In genomic region chr11:44976576-44976975, GRCh38 we compare ENCODE assay signal across 30 cellular contexts.
"Had no signal": no experiment of that assay in that cellular context is flagged by ENCODE, and none has a peak within 500 bp of the region (broad histone marks: within the 10 kb centered on the region; RNA-seq: fewer than 3 reads in every experiment).

No MANE protein-coding gene starts in this region.

- FAIRE-seq: bronchial epithelial cell, pancreas had no signal

- ATAC-seq: activated CD8-positive, alpha-beta T cell treated with anti-CD3 and anti-CD28 coated beads for 36 hours; activated naive CD8-positive, alpha-beta T cell treated with anti-CD3 and anti-CD28 coated beads, Interleukin-2, amount 50 U/mL, for 24 hours; gastrocnemius medialis; pancreas; sciatic nerve; stimulated activated memory B cell treated with anti-CD40 and anti-IgM and Interleukin-4, amounts not matched to agents 10 μg/mL and 1 μg/mL and 100 μg/mL, for 72 hours; stimulated activated naive CD8-positive, alpha-beta T cell treated with anti-CD3 and anti-CD28 coated beads, Interleukin-15, amount 100 ng/mL, for 72 hours; T-helper 17 cell had no signal

- H3K27ac ChIP-seq: gastrocnemius medialis, hepatocyte, pancreas, suprapubic skin, tibial nerve had no signal

- H3K79me2 ChIP-seq: hepatocyte had no signal

- H3K9me3 Mint-ChIP-seq: activated B cell treated with CpG ODN at 0.5 μM for 24 hours; activated CD8-positive, alpha-beta T cell treated with anti-CD3 and anti-CD28 coated beads for 36 hours; activated naive CD4-positive, alpha-beta T cell treated with anti-CD3 and anti-CD28 coated beads, Interleukin-2, amount 50 U/mL, for 24 hours; activated naive CD8-positive, alpha-beta T cell treated with anti-CD3 and anti-CD28 coated beads, Interleukin-2, amount 50 U/mL, for 24 hours; activated T-helper 2 cell treated with anti-CD3 and anti-CD28 coated beads, Interferon-gamma antibody, Interleukin-2, Interleukin-4, amounts not matched to agents 10 μg/mL and 5 μg/mL and 100 μg/mL, durations not matched to agents 14 hours and 24 hours and 36 hours; central memory CD8-positive, alpha-beta T cell; stimulated activated memory B cell treated with anti-CD40 and anti-IgM and Interleukin-4, amounts not matched to agents 10 μg/mL and 1 μg/mL and 100 μg/mL, for 72 hours; stimulated activated naive CD8-positive, alpha-beta T cell treated with anti-CD3 and anti-CD28 coated beads, Interleukin-15, amount 100 ng/mL, for 72 hours had no signal

- H3K27ac Mint-ChIP-seq: activated B cell treated with CpG ODN at 0.5 μM for 24 hours; activated CD8-positive, alpha-beta T cell treated with anti-CD3 and anti-CD28 coated beads for 36 hours; activated naive CD4-positive, alpha-beta T cell treated with anti-CD3 and anti-CD28 coated beads, Interleukin-2, amount 50 U/mL, for 24 hours; activated naive CD8-positive, alpha-beta T cell treated with anti-CD3 and anti-CD28 coated beads, Interleukin-2, amount 50 U/mL, for 24 hours; activated T-helper 2 cell treated with anti-CD3 and anti-CD28 coated beads, Interferon-gamma antibody, Interleukin-2, Interleukin-4, amounts not matched to agents 10 μg/mL and 5 μg/mL and 100 μg/mL, durations not matched to agents 14 hours and 24 hours and 36 hours; nephron progenitor cell; stimulated activated memory B cell treated with anti-CD40 and anti-IgM and Interleukin-4, amounts not matched to agents 10 μg/mL and 1 μg/mL and 100 μg/mL, for 72 hours; stimulated activated naive CD8-positive, alpha-beta T cell treated with anti-CD3 and anti-CD28 coated beads, Interleukin-15, amount 100 ng/mL, for 72 hours; T-helper 17 cell had no signal

- H3K36me3 ChIP-seq: gastrocnemius medialis, pancreas, prostate gland, suprapubic skin, tibial nerve had no signal

- H2AFZ ChIP-seq: hepatocyte had no signal

- DNase-seq: activated B cell treated with CpG ODN at 0.5 μM for 24 hours; activated CD4-positive, alpha-beta T cell treated with anti-CD3 and anti-CD28 coated beads, Interleukin-2, amount 50 U/mL, for 1 hour; activated CD8-positive, alpha-beta T cell treated with anti-CD3 and anti-CD28 coated beads for 36 hours; activated naive CD8-positive, alpha-beta T cell treated with anti-CD3 and anti-CD28 coated beads, Interleukin-2, amount 50 U/mL, for 24 hours; activated T-cell treated with anti-CD3 and anti-CD28 coated beads, Interleukin-2, amount 50 U/mL, for 48 hours; effector CD8-positive, alpha-beta T cell; gastrocnemius medialis; islet precursor cell; left ventricle myocardium superior; midbrain; nephron progenitor cell; nucleus accumbens; pancreas; retina; stimulated activated CD4-positive, alpha-beta T cell treated with anti-CD3 and anti-CD28 coated beads, Interleukin-4, amount 100 ng/mL, for 4 hours; stimulated activated CD8-positive, alpha-beta memory T cell treated with anti-CD3 and anti-CD28 coated beads, Interleukin-4, amount 100 ng/mL, for 48 hours; stimulated activated naive CD8-positive, alpha-beta T cell treated with anti-CD3 and anti-CD28 coated beads, Interleukin-15, amount 100 ng/mL, for 72 hours; T-helper 17 cell; T1000 had no signal

- H3K27me3 ChIP-seq: gastrocnemius medialis, hepatocyte, pancreas, suprapubic skin, tibial nerve had no signal

- H3K4me3 ChIP-seq: gastrocnemius medialis, hepatocyte, pancreas, prostate gland, skin epidermis, suprapubic skin, tibial nerve had no signal

- H3K27me3 Mint-ChIP-seq: activated B cell treated with CpG ODN at 0.5 μM for 24 hours; activated CD8-positive, alpha-beta T cell treated with anti-CD3 and anti-CD28 coated beads for 36 hours; activated naive CD4-positive, alpha-beta T cell treated with anti-CD3 and anti-CD28 coated beads, Interleukin-2, amount 50 U/mL, for 24 hours; activated naive CD8-positive, alpha-beta T cell treated with anti-CD3 and anti-CD28 coated beads, Interleukin-2, amount 50 U/mL, for 24 hours; central memory CD8-positive, alpha-beta T cell; stimulated activated naive CD8-positive, alpha-beta T cell treated with anti-CD3 and anti-CD28 coated beads, Interleukin-15, amount 100 ng/mL, for 72 hours; T-helper 17 cell had no signal

- H3K9me3 ChIP-seq: gastrocnemius medialis, pancreas, prostate gland, suprapubic skin, tibial nerve had no signal

- H3K4me2 ChIP-seq: hepatocyte had no signal

- H3K4me3 Mint-ChIP-seq: activated B cell treated with CpG ODN at 0.5 μM for 24 hours; activated CD8-positive, alpha-beta T cell treated with anti-CD3 and anti-CD28 coated beads for 36 hours; activated naive CD4-positive, alpha-beta T cell treated with anti-CD3 and anti-CD28 coated beads, Interleukin-2, amount 50 U/mL, for 24 hours; activated naive CD8-positive, alpha-beta T cell treated with anti-CD3 and anti-CD28 coated beads, Interleukin-2, amount 50 U/mL, for 24 hours; central memory CD8-positive, alpha-beta T cell; nephron progenitor cell; stimulated activated memory B cell treated with anti-CD40 and anti-IgM and Interleukin-4, amounts not matched to agents 10 μg/mL and 1 μg/mL and 100 μg/mL, for 72 hours; stimulated activated naive CD8-positive, alpha-beta T cell treated with anti-CD3 and anti-CD28 coated beads, Interleukin-15, amount 100 ng/mL, for 72 hours; T-helper 17 cell had no signal

- H3K36me3 Mint-ChIP-seq: activated naive CD4-positive, alpha-beta T cell treated with anti-CD3 and anti-CD28 coated beads, Interleukin-2, amount 50 U/mL, for 24 hours; stimulated activated memory B cell treated with anti-CD40 and anti-IgM and Interleukin-4, amounts not matched to agents 10 μg/mL and 1 μg/mL and 100 μg/mL, for 72 hours had no signal
